8 cellular contexts compared by ENCODE assay signal in the genomic region with DNA sequence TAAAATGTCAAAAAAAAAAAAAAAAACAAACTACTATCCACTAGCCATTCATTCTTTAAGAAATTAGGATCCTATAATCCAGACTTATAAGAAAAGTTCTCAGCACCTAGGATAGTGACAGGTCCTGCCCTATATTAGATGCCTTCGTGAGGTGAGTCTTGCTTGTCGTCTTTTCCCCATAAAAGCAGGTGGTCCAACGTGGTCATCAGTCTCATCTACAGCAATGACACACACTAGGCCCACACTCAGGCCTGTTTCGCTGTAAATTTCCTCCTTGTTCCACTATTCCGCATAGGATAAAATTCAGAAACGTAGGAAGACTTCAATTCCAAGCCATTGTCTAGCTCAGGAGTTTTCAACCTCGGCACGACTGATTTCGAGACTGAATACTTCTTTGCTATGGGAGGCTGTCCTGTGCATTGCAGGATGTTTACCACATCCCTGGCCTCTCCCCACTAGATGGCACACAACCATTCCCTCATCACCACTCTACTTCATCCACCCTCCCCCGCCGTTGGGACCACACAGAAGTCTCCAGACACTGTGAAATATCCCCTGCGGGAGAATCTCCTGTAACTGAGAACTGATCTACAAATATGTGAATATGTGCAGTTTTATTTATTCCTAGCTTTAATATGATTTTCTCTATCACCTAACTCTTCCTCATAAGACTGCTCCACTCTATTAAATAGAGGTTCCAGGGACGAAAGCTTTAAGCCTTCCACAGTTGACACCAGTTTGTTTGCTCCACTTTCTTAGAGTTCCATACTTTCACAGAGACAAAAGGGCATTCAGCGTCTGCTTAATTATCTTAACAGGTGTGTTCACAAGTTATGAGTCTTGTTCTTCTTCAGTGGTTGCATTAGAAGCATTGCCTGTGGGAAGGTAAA.
DNase-seq lines count a peak whose midpoint lies in the region; ATAC-seq, FAIRE-seq and TF ChIP-seq lines count a peak whose summit lies in the region.

No MANE protein-coding gene starts in this region.

- no peaks in the 10 kb centered on the region for H3K79me2 ChIP-seq in OCI-LY7 (ENCODE audit: insufficient read depth, low read depth, low read length)

- CTCF ChIA-PET in OCI-LY7 (lab: Charles Lee; ENCODE audit: unreplicated experiment), result interaction anchor here (0.6 kb wide), 1 partner anchor 748 kb away, joined by 3 read pairs; no protein-coding TSS in a partner anchor

- H3K9me3 ChIP-seq in BE2C, result no peaks in the 10 kb centered on the region
- no peaks in the 10 kb centered on the region for H3K9me3 ChIP-seq in OCI-LY7 (ENCODE audit: low read length)
- no peaks in the 10 kb centered on the region for H3K9me3 ChIP-seq in Peyer's patch

- H2AFZ ChIP-seq in OCI-LY7 (ENCODE audit: low read length), result no peak overlapping the region

- no peaks in the 10 kb centered on the region for H3K9me2 ChIP-seq in OCI-LY7 (ENCODE audit: insufficient read depth, low read length)

- ATAC-seq in HG02759 (IDR thresholded peaks at IDR 0.05; ENCODE audit: unreplicated experiment), result peak; percentile 79
- ATAC-seq in HG03442 (IDR thresholded peaks at IDR 0.05; ENCODE audit: unreplicated experiment), result no peak

- no peak for TF ChIP-seq POLR2A in Peyer's patch (IDR thresholded peaks at IDR 0.05)

- FAIRE-seq in HTR-8/SVneo (lab: Jason Lieb, UNC), result no peak

- H3K36me3 ChIP-seq in BE2C, result no peaks in the 10 kb centered on the region
- H3K36me3 ChIP-seq in OCI-LY7 (ENCODE audit: insufficient read depth, low read length), result no peaks in the 10 kb centered on the region
- no peaks in the 10 kb centered on the region for H3K36me3 ChIP-seq in Peyer's patch

- H3K4me1 ChIP-seq in BE2C, result no peaks in the 10 kb centered on the region
- no peaks in the 10 kb centered on the region for H3K4me1 ChIP-seq in OCI-LY7 (ENCODE audit: insufficient read depth, low read length, poor library complexity, severe bottlenecking)
- H3K4me1 ChIP-seq in Peyer's patch, result no peaks in the 10 kb centered on the region

- no TSS peak for BruUV-seq in OCI-LY7 (replicated peaks; lab: Mats Ljungman, UMichigan)

- H4K20me1 ChIP-seq in OCI-LY7 (ENCODE audit: insufficient read depth, low read length), result no peaks in the 10 kb centered on the region

- no peaks in the 10 kb centered on the region for H3K27me3 ChIP-seq in BE2C
- H3K27me3 ChIP-seq in Peyer's patch, result no peaks in the 10 kb centered on the region

- no peak overlapping the region for H3K27ac ChIP-seq in OCI-LY7 (ENCODE audit: low read depth, low read length, poor library complexity, severe bottlenecking)
- H3K27ac ChIP-seq in Peyer's patch, result no peak overlapping the region

- no peak overlapping the region for H3K4me3 ChIP-seq in BE2C (ENCODE audit: low read depth, low read length)
- H3K4me3 ChIP-seq in OCI-LY7 (ENCODE audit: low read depth, low read length, poor library complexity, severe bottlenecking), result no peak overlapping the region
- no peak overlapping the region for H3K4me3 ChIP-seq in foreskin fibroblast (ENCODE audit: low read depth in 1 of 2, low read length in 2 of 2)
- H3K4me3 ChIP-seq in retinal pigment epithelial cell (ENCODE audit: low read length), result no peak overlapping the region
- no peak overlapping the region for H3K4me3 ChIP-seq in Peyer's patch

- POLR2A ChIA-PET in OCI-LY7 (lab: Charles Lee), result no interaction called here

- TF ChIP-seq CTCF in BE2C (IDR thresholded peaks at IDR 0.05; ENCODE audit: low read depth, low read length) (peak; percentile 68), OCI-LY7 (conservative IDR thresholded peaks at IDR 0.05; ENCODE audit: low read length) (peak; percentile 71), foreskin fibroblast (IDR thresholded peaks at IDR 0.05; ENCODE audit: low read depth, low read length) (peak; percentile 45), retinal pigment epithelial cell (conservative IDR thresholded peaks at IDR 0.05; ENCODE audit: low read depth, low read length) (peak; percentile 82), Peyer's patch (IDR thresholded peaks at IDR 0.05) (no peak)

- intact Hi-C loops in OCI-LY7 (cut with micrococcal nuclease; ENCODE audit: unreplicated experiment), result loop anchor here (5.0 kb wide), 1 partner anchor 743 kb away; no protein-coding TSS in a partner anchor

- no peak overlapping the region for H3K4me2 ChIP-seq in OCI-LY7 (ENCODE audit: low read length)

- DNase-seq in BE2C (peak; percentile 56), OCI-LY7 (ENCODE audit: low spot score) (peak; percentile 37), foreskin fibroblast (peak; percentile 5 to 54), retinal pigment epithelial cell (ENCODE audit: low read depth) (peak; percentile 12), Peyer's patch (no peak), HTR-8/SVneo (ENCODE audit: insufficient read length, low spot score) (no peak)

Comparison
In these comparisons a context has a peak if more than half of its experiments do, and no peak if none do; other contexts are left out.
1. DNase-seq: peak in BE2C (single experiment), OCI-LY7 (single experiment), foreskin fibroblast (2 of 2) and retinal pigment epithelial cell (single experiment); none in Peyer's patch (0 of 3) and HTR-8/SVneo (single experiment).
2. CTCF ChIP-seq: peak in BE2C (single experiment), OCI-LY7 (single experiment), foreskin fibroblast (single experiment) and retinal pigment epithelial cell (single experiment); none in Peyer's patch (0 of 6).